ENCODE assay signal across 27 cellular contexts in the genomic region with DNA sequence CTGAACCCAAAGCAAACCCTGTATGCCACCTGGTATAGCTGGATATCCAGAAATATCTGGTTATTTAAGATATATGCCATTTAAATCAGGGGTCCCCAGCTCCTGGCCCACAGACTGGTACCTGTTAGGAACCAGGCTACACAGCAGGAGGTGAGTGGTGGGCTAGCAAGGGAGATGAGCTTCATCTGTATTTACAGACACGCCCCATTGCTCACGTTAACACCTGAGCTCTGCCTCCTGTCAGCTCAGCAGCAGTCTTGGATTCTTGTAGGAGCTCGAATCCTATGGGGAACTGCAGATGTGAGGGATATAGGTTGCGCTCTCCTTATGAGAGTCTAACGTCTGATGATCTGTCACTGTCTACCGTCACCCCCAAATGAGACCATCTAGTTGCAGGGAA.
"Had no signal": no experiment of that assay in that cellular context is flagged by ENCODE, and none has a peak within 500 bp of the region (broad histone marks: within the 10 kb centered on the region; RNA-seq: fewer than 3 reads in every experiment).

No MANE protein-coding gene starts in this region.

- H3K9ac ChIP-seq: neural progenitor cell had no signal

- H3K4me3 Mint-ChIP-seq: dendritic cell treated with granulocyte-macrophage colony-stimulating factor and Interleukin-4, amounts not matched to agents 40 ng/mL and 50 ng/mL, for 4 days; mesothelial cell of epicardium; naive B cell; nephron; neural progenitor cell; stimulated activated effector memory CD8-positive, alpha-beta T cell treated with anti-CD3 and anti-CD28 coated beads, Interleukin-12 subunit alpha, Interleukin-12 subunit beta, amount 100 ng/mL, for 72 hours; type B pancreatic cell had no signal

- H3K27me3 ChIP-seq: colonic mucosa, esophagus muscularis mucosa, foreskin keratinocyte, gastroesophageal sphincter, heart left ventricle, hepatocyte, left lung, neural progenitor cell, sigmoid colon, stomach, thyroid gland had no signal

- DNase-seq: colonic mucosa; effector CD8-positive, alpha-beta T cell; foreskin keratinocyte; heart left ventricle; kidney; left lung; mesenchymal stem cell; mucosa of descending colon; naive B cell; right cardiac atrium; sigmoid colon; stimulated activated CD4-positive, alpha-beta T cell treated with anti-CD3 and anti-CD28 coated beads, Interleukin-2, amount 100 ng/mL, for 24 hours; stimulated activated CD4-positive, alpha-beta T cell treated with anti-CD3 and anti-CD28 coated beads, Interleukin-4, amount 100 ng/mL, for 24 hours; stimulated activated naive CD4-positive, alpha-beta T cell treated with Interleukin-2 at 50 U/mL for 16 hours; stomach; thyroid gland had no signal

- H3K27ac ChIP-seq: colonic mucosa, esophagus muscularis mucosa, foreskin keratinocyte, gastroesophageal sphincter, heart left ventricle, hepatocyte, left lung, neural progenitor cell, prostate gland, sigmoid colon, stomach, thyroid gland had no signal

- H3K9me3 Mint-ChIP-seq: mesothelial cell of epicardium; nephron; neural progenitor cell; stimulated activated effector memory CD8-positive, alpha-beta T cell treated with anti-CD3 and anti-CD28 coated beads, Interleukin-12 subunit alpha, Interleukin-12 subunit beta, amount 100 ng/mL, for 72 hours; type B pancreatic cell had no signal

- H3K36me3 ChIP-seq: colonic mucosa, esophagus muscularis mucosa, gastroesophageal sphincter, heart left ventricle, left lung, neural progenitor cell, prostate gland, sigmoid colon, stomach, thyroid gland had no signal

- H3K4me3 ChIP-seq: colonic mucosa, esophagus muscularis mucosa, gastroesophageal sphincter, heart left ventricle, hepatocyte, left lung, mucosa of descending colon, neural progenitor cell, prostate gland, sigmoid colon, stomach, thyroid gland had no signal

- H3K4me1 Mint-ChIP-seq: mesothelial cell of epicardium; nephron; neural progenitor cell; stimulated activated effector memory CD8-positive, alpha-beta T cell treated with anti-CD3 and anti-CD28 coated beads, Interleukin-12 subunit alpha, Interleukin-12 subunit beta, amount 100 ng/mL, for 72 hours had no signal

- H3K9me3 ChIP-seq: colonic mucosa, esophagus muscularis mucosa, gastroesophageal sphincter, heart left ventricle, mucosa of descending colon, prostate gland, sigmoid colon, stomach, thyroid gland had no signal

- ATAC-seq: foreskin keratinocyte; gastroesophageal sphincter; heart left ventricle; left lung; mucosa of descending colon; right cardiac atrium; stimulated activated effector memory CD8-positive, alpha-beta T cell treated with anti-CD3 and anti-CD28 coated beads, Interleukin-12 subunit alpha, Interleukin-12 subunit beta, amount 100 ng/mL, for 72 hours had no signal

- H3K27me3 Mint-ChIP-seq: dendritic cell treated with granulocyte-macrophage colony-stimulating factor and Interleukin-4, amounts not matched to agents 40 ng/mL and 50 ng/mL, for 4 days; naive B cell; type B pancreatic cell had no signal

- H3K36me3 Mint-ChIP-seq: mesothelial cell of epicardium; neural progenitor cell; stimulated activated effector memory CD8-positive, alpha-beta T cell treated with anti-CD3 and anti-CD28 coated beads, Interleukin-12 subunit alpha, Interleukin-12 subunit beta, amount 100 ng/mL, for 72 hours; type B pancreatic cell had no signal

- FAIRE-seq: endothelial cell of umbilical vein, kidney had no signal

- H3K27ac Mint-ChIP-seq: dendritic cell treated with granulocyte-macrophage colony-stimulating factor and Interleukin-4, amounts not matched to agents 40 ng/mL and 50 ng/mL, for 4 days; mesothelial cell of epicardium; nephron; neural progenitor cell; stimulated activated effector memory CD8-positive, alpha-beta T cell treated with anti-CD3 and anti-CD28 coated beads, Interleukin-12 subunit alpha, Interleukin-12 subunit beta, amount 100 ng/mL, for 72 hours; type B pancreatic cell had no signal

- H3K4me1 ChIP-seq: colonic mucosa, foreskin keratinocyte, heart left ventricle, left lung, prostate gland, thyroid gland had no signal
